ENCODE assay signal across 1 cellular context in genomic region chr2:63840785-63841253, GRCh38.
TF ChIP-seq lines count a peak whose summit lies in the region.

No MANE protein-coding gene starts in this region.

TF ChIP-seq in HepG2, 621 proteins besides CTCF, POLR2A, EP300 and RAD21 (continued from another document and continues in another):
- TF ChIP-seq, protein P1, sequence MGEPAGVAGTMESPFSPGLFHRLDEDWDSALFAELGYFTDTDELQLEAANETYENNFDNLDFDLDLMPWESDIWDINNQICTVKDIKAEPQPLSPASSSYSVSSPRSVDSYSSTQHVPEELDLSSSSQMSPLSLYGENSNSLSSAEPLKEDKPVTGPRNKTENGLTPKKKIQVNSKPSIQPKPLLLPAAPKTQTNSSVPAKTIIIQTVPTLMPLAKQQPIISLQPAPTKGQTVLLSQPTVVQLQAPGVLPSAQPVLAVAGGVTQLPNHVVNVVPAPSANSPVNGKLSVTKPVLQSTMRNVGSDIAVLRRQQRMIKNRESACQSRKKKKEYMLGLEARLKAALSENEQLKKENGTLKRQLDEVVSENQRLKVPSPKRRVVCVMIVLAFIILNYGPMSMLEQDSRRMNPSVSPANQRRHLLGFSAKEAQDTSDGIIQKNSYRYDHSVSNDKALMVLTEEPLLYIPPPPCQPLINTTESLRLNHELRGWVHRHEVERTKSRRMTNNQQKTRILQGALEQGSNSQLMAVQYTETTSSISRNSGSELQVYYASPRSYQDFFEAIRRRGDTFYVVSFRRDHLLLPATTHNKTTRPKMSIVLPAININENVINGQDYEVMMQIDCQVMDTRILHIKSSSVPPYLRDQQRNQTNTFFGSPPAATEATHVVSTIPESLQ (CRISPR knock-in tag; conservative IDR thresholded peaks at IDR 0.05): no peak
- TF ChIP-seq FOXA3 (CRISPR knock-in tag; IDR thresholded peaks at IDR 0.05): peak; percentile 75
- TF ChIP-seq U2AF2 (IDR thresholded peaks at IDR 0.05; ENCODE audit: low read depth, low read length): 0 out of 2 replicates have a peak, but pooled peaks have one; percentile 62
- no peak; the same call in 1 of the 2 replicates for TF ChIP-seq ZNF878 (CRISPR knock-in tag; IDR thresholded peaks at IDR 0.05)
- TF ChIP-seq CEBPG (CRISPR knock-in tag; IDR thresholded peaks at IDR 0.05): peak; percentile 66
- TF ChIP-seq CHCHD3 (CRISPR knock-in tag; IDR thresholded peaks at IDR 0.05): no peak
- no peak for TF ChIP-seq ZSCAN12 (CRISPR knock-in tag; IDR thresholded peaks at IDR 0.05)
- TF ChIP-seq, protein P2, sequence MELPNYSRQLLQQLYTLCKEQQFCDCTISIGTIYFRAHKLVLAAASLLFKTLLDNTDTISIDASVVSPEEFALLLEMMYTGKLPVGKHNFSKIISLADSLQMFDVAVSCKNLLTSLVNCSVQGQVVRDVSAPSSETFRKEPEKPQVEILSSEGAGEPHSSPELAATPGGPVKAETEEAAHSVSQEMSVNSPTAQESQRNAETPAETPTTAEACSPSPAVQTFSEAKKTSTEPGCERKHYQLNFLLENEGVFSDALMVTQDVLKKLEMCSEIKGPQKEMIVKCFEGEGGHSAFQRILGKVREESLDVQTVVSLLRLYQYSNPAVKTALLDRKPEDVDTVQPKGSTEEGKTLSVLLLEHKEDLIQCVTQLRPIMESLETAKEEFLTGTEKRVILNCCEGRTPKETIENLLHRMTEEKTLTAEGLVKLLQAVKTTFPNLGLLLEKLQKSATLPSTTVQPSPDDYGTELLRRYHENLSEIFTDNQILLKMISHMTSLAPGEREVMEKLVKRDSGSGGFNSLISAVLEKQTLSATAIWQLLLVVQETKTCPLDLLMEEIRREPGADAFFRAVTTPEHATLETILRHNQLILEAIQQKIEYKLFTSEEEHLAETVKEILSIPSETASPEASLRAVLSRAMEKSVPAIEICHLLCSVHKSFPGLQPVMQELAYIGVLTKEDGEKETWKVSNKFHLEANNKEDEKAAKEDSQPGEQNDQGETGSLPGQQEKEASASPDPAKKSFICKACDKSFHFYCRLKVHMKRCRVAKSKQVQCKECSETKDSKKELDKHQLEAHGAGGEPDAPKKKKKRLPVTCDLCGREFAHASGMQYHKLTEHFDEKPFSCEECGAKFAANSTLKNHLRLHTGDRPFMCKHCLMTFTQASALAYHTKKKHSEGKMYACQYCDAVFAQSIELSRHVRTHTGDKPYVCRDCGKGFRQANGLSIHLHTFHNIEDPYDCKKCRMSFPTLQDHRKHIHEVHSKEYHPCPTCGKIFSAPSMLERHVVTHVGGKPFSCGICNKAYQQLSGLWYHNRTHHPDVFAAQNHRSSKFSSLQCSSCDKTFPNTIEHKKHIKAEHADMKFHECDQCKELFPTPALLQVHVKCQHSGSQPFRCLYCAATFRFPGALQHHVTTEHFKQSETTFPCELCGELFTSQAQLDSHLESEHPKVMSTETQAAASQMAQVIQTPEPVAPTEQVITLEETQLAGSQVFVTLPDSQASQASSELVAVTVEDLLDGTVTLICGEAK (IDR thresholded peaks at IDR 0.05): no peak
- TF ChIP-seq, protein P2 (CRISPR knock-in tag; IDR thresholded peaks at IDR 0.05): peak; percentile 44; the same call in 1 of the 2 replicates
- TF ChIP-seq HIVEP1 (CRISPR knock-in tag; IDR thresholded peaks at IDR 0.05): peak; percentile 90
- peak; percentile 62 for TF ChIP-seq ZNF136 (CRISPR knock-in tag; IDR thresholded peaks at IDR 0.05; ENCODE audit: low read depth)
- peak; percentile 12; the same call in 1 of the 2 replicates for TF ChIP-seq ZNF576 (CRISPR knock-in tag; IDR thresholded peaks at IDR 0.05)
- no peak for TF ChIP-seq MZF1 (CRISPR knock-in tag; IDR thresholded peaks at IDR 0.05; ENCODE audit: borderline replicate concordance)
- TF ChIP-seq CREM (IDR thresholded peaks at IDR 0.05): peak; percentile 64
- TF ChIP-seq CREM (CRISPR knock-in tag; IDR thresholded peaks at IDR 0.05): no peak
- peak; percentile 84 for TF ChIP-seq NFKB2 (CRISPR knock-in tag; IDR thresholded peaks at IDR 0.05; ENCODE audit: borderline replicate concordance)
- peak; percentile 41; the same call in 1 of the 2 replicates for TF ChIP-seq ZBTB2 (CRISPR knock-in tag; IDR thresholded peaks at IDR 0.05; ENCODE audit: low read depth)
- TF ChIP-seq, protein P3, sequence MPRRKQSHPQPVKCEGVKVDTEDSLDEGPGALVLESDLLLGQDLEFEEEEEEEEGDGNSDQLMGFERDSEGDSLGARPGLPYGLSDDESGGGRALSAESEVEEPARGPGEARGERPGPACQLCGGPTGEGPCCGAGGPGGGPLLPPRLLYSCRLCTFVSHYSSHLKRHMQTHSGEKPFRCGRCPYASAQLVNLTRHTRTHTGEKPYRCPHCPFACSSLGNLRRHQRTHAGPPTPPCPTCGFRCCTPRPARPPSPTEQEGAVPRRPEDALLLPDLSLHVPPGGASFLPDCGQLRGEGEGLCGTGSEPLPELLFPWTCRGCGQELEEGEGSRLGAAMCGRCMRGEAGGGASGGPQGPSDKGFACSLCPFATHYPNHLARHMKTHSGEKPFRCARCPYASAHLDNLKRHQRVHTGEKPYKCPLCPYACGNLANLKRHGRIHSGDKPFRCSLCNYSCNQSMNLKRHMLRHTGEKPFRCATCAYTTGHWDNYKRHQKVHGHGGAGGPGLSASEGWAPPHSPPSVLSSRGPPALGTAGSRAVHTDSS (CRISPR knock-in tag; conservative IDR thresholded peaks at IDR 0.05): no peak
- TF ChIP-seq HNRNPH1 (optimal IDR thresholded peaks at IDR 0.05; ENCODE audit: low read depth, low read length): peak; percentile 73
- peak; percentile 66; the same call in 1 of the 2 replicates for TF ChIP-seq FOXK1 (CRISPR knock-in tag; IDR thresholded peaks at IDR 0.05; ENCODE audit: borderline replicate concordance, low read depth)
- TF ChIP-seq EZH2 (conservative IDR thresholded peaks at IDR 0.05; ENCODE audit: low read depth, low read length): no peak
- TF ChIP-seq MATR3 (CRISPR knock-in tag; IDR thresholded peaks at IDR 0.05): no peak
- no peak for TF ChIP-seq MBNL3 (CRISPR knock-in tag; conservative IDR thresholded peaks at IDR 0.05)
- TF ChIP-seq ZBTB3 (CRISPR knock-in tag; IDR thresholded peaks at IDR 0.05; ENCODE audit: borderline replicate concordance, low read depth): no peak
- TF ChIP-seq ZMYM3 (CRISPR knock-in tag; IDR thresholded peaks at IDR 0.05): peak; percentile 59; the same call in 1 of the 2 replicates
- peak; percentile 93 for TF ChIP-seq SAP130 (CRISPR knock-in tag; IDR thresholded peaks at IDR 0.05; ENCODE audit: low read depth)
- TF ChIP-seq ZNF230 (CRISPR knock-in tag; IDR thresholded peaks at IDR 0.05): 0 out of 2 replicates have a peak, but pooled peaks have one; percentile 72
- peak; percentile 56; the same call in 1 of the 2 replicates for TF ChIP-seq ZNF224 (CRISPR knock-in tag; IDR thresholded peaks at IDR 0.05)
- TF ChIP-seq CBX2 (IDR thresholded peaks at IDR 0.05; ENCODE audit: low read depth, low read length): no peak
- no peak for TF ChIP-seq CBX2 (CRISPR knock-in tag; IDR thresholded peaks at IDR 0.05; ENCODE audit: low read depth)
- no peak for TF ChIP-seq SNAPC2 (CRISPR knock-in tag; IDR thresholded peaks at IDR 0.05)
- TF ChIP-seq, protein P4, sequence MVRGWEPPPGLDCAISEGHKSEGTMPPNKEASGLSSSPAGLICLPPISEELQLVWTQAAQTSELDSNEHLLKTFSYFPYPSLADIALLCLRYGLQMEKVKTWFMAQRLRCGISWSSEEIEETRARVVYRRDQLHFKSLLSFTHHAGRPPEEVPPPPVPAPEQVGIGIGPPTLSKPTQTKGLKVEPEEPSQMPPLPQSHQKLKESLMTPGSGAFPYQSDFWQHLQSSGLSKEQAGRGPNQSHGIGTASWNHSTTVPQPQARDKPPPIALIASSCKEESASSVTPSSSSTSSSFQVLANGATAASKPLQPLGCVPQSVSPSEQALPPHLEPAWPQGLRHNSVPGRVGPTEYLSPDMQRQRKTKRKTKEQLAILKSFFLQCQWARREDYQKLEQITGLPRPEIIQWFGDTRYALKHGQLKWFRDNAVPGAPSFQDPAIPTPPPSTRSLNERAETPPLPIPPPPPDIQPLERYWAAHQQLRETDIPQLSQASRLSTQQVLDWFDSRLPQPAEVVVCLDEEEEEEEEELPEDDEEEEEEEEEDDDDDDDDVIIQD (CRISPR knock-in tag; IDR thresholded peaks at IDR 0.05; ENCODE audit: low read depth): no peak; the same call in 1 of the 2 replicates
- TF ChIP-seq ZNF329 (CRISPR knock-in tag; IDR thresholded peaks at IDR 0.05; ENCODE audit: low read depth): peak; percentile 75; the same call in 1 of the 2 replicates
- no peak; the same call in 1 of the 2 replicates for TF ChIP-seq ZNF766 (CRISPR knock-in tag; IDR thresholded peaks at IDR 0.05; ENCODE audit: borderline replicate concordance)
- no peak for TF ChIP-seq ZFY (CRISPR knock-in tag; IDR thresholded peaks at IDR 0.05)
- TF ChIP-seq AHR (CRISPR knock-in tag; IDR thresholded peaks at IDR 0.05): peak; percentile 88
- peak; percentile 68; the same call in 1 of the 2 replicates for TF ChIP-seq REXO4 (CRISPR knock-in tag; IDR thresholded peaks at IDR 0.05; ENCODE audit: borderline replicate concordance)
- peak; percentile 79 for TF ChIP-seq IKZF5 (CRISPR knock-in tag; IDR thresholded peaks at IDR 0.05)
- TF ChIP-seq HOXA9 (CRISPR knock-in tag; IDR thresholded peaks at IDR 0.05; ENCODE audit: borderline replicate concordance): 0 out of 2 replicates have a peak, but pooled peaks have one; percentile 65
- no peak for TF ChIP-seq PRDM4 (CRISPR knock-in tag; IDR thresholded peaks at IDR 0.05; ENCODE audit: borderline replicate concordance)
- TF ChIP-seq RFX1 (IDR thresholded peaks at IDR 0.05): no peak
- TF ChIP-seq NFYB (CRISPR knock-in tag; IDR thresholded peaks at IDR 0.05): peak; percentile 98
- peak; percentile 91 for TF ChIP-seq GABPB1 (CRISPR knock-in tag; IDR thresholded peaks at IDR 0.05)
